2 cellular contexts compared by ENCODE assay signal in genomic region chr18:23259701-23260661, GRCh38.
TF ChIP-seq lines count a peak whose summit lies in the region.

No MANE protein-coding gene starts in this region.

TF ChIP-seq in HEK293, 187 proteins besides CTCF, POLR2A, EP300 and RAD21 (continued from another document):
- TF ChIP-seq ZBTB11 (tag by site-specific recombination; conservative IDR thresholded peaks at IDR 0.05; ENCODE audit: low read depth): no peak
- no peak for TF ChIP-seq KLF8 (tag by site-specific recombination; IDR thresholded peaks at IDR 0.05)
- TF ChIP-seq ZNF341 (tag by site-specific recombination; IDR thresholded peaks at IDR 0.05; ENCODE audit: low read depth): no peak
- TF ChIP-seq GLIS1 (tag by site-specific recombination; IDR thresholded peaks at IDR 0.05): peak; percentile 70
- no peak for TF ChIP-seq ZBTB8A (tag by site-specific recombination; IDR thresholded peaks at IDR 0.05)
- TF ChIP-seq ZNF175 (tag by site-specific recombination; IDR thresholded peaks at IDR 0.05): no peak
- peak; percentile 80 for TF ChIP-seq ZIC2 (tag by site-specific recombination; IDR thresholded peaks at IDR 0.05)
- TF ChIP-seq SCRT1 (tag by site-specific recombination; IDR thresholded peaks at IDR 0.05; ENCODE audit: borderline replicate concordance): peak; percentile 85
- TF ChIP-seq HOXD13 (CRISPR knock-in tag; IDR thresholded peaks at IDR 0.05; ENCODE audit: borderline replicate concordance): no peak
- TF ChIP-seq HOXA7 (CRISPR knock-in tag; IDR thresholded peaks at IDR 0.05; ENCODE audit: borderline replicate concordance): no peak
- TF ChIP-seq GLI2 (tag by site-specific recombination; IDR thresholded peaks at IDR 0.05; ENCODE audit: borderline replicate concordance, low read depth): no peak
- no peak for TF ChIP-seq ZBTB26 (tag by site-specific recombination; optimal IDR thresholded peaks at IDR 0.05)
- no peak for TF ChIP-seq ZNF324 (tag by site-specific recombination; IDR thresholded peaks at IDR 0.05)
- no peak for TF ChIP-seq ZBTB48 (tag by site-specific recombination; IDR thresholded peaks at IDR 0.05)
- no peak for TF ChIP-seq ZNF157 (tag by site-specific recombination; IDR thresholded peaks at IDR 0.05)
- TF ChIP-seq ZNF837 (tag by site-specific recombination; IDR thresholded peaks at IDR 0.05): no peak
- TF ChIP-seq ZNF639 (tag by site-specific recombination; IDR thresholded peaks at IDR 0.05): no peak
- no peak for TF ChIP-seq ZNF37A (tag by site-specific recombination; IDR thresholded peaks at IDR 0.05)
- no peak for TF ChIP-seq ZNF488 (tag by site-specific recombination; IDR thresholded peaks at IDR 0.05)
- TF ChIP-seq ZNF664 (tag by site-specific recombination; IDR thresholded peaks at IDR 0.05): no peak
- 0 out of 2 replicates have a peak, but pooled peaks have one; percentile 15 for TF ChIP-seq ZNF335 (tag by site-specific recombination; conservative IDR thresholded peaks at IDR 0.05)
- TF ChIP-seq SCRT2 (tag by site-specific recombination; IDR thresholded peaks at IDR 0.05): peak; percentile 81
- peak; percentile 26; the same call in 1 of the 2 replicates for TF ChIP-seq WT1 (tag by site-specific recombination; IDR thresholded peaks at IDR 0.05)
- 0 out of 2 replicates have a peak, but pooled peaks have one; percentile 14 for TF ChIP-seq ZBTB20 (tag by site-specific recombination; IDR thresholded peaks at IDR 0.05)
- no peak for TF ChIP-seq ZSCAN18 (tag by site-specific recombination; IDR thresholded peaks at IDR 0.05)

TF ChIP-seq in WTC11, 78 proteins besides CTCF, POLR2A, EP300 and RAD21 (continued from another document):
- TF ChIP-seq ARID4B (CRISPR knock-in tag; IDR thresholded peaks at IDR 0.05; ENCODE audit: borderline replicate concordance): 0 out of 2 replicates have a peak, but pooled peaks have one; percentile 58
- peak; percentile 12; the same call in 1 of the 2 replicates for TF ChIP-seq FOXP1 (CRISPR knock-in tag; IDR thresholded peaks at IDR 0.05; ENCODE audit: borderline replicate concordance)
- no peak for TF ChIP-seq ELF4 (CRISPR knock-in tag; IDR thresholded peaks at IDR 0.05; ENCODE audit: low read depth)
- peak; percentile 90 for TF ChIP-seq USF1 (CRISPR knock-in tag; IDR thresholded peaks at IDR 0.05)
- 0 out of 2 replicates have a peak, but pooled peaks have one; percentile 10 for TF ChIP-seq TEAD1 (CRISPR knock-in tag; IDR thresholded peaks at IDR 0.05)
- no peak for TF ChIP-seq ZNF317 (CRISPR knock-in tag; IDR thresholded peaks at IDR 0.05; ENCODE audit: borderline replicate concordance, low read depth)
- TF ChIP-seq NR2C2 (CRISPR knock-in tag; IDR thresholded peaks at IDR 0.05): 0 out of 2 replicates have a peak, but pooled peaks have one; percentile 49
- TF ChIP-seq ZNF512 (CRISPR knock-in tag; IDR thresholded peaks at IDR 0.05; ENCODE audit: borderline replicate concordance): no peak
- peak; percentile 57; the same call in 1 of the 2 replicates for TF ChIP-seq ZNF281 (CRISPR knock-in tag; IDR thresholded peaks at IDR 0.05)
- 0 out of 2 replicates have a peak, but pooled peaks have one; percentile 25 for TF ChIP-seq SMAD4 (CRISPR knock-in tag; IDR thresholded peaks at IDR 0.05)
- TF ChIP-seq ZNF416 (CRISPR knock-in tag; IDR thresholded peaks at IDR 0.05): 0 out of 2 replicates have a peak, but pooled peaks have one; percentile 21
- TF ChIP-seq ZNF263 (CRISPR knock-in tag; IDR thresholded peaks at IDR 0.05; ENCODE audit: low read depth): peak; percentile 42; the same call in 1 of the 2 replicates
- peak; percentile 44; the same call in 1 of the 2 replicates for TF ChIP-seq SP1 (CRISPR knock-in tag; conservative IDR thresholded peaks at IDR 0.05)
- no peak for TF ChIP-seq ZMAT4 (CRISPR knock-in tag; IDR thresholded peaks at IDR 0.05)
- TF ChIP-seq CREM (CRISPR knock-in tag; IDR thresholded peaks at IDR 0.05): peak; percentile 43; the same call in 1 of the 2 replicates
- peak; percentile 46; the same call in 1 of the 2 replicates for TF ChIP-seq ZNF423 (CRISPR knock-in tag; IDR thresholded peaks at IDR 0.05)
TF ChIP-seq in WTC11: peak in this region for 17.
